ENCODE assay signal across 8 cellular contexts in genomic region chrX:154515803-154516654, GRCh38. TPM values are rescaled to one million over a fixed set of nuclear protein-coding genes. Genes with fewer than 3 reads are reported as not detected.
DNase-seq lines count a peak whose midpoint lies in the region; ATAC-seq and TF ChIP-seq lines count a peak whose summit lies in the region.

Gene FAM3A (minus strand): TSS chrX:154516232. CDS start chrX:154515772, 460 bp downstream.

- POLR2A ChIA-PET in HEK293 (lab: Yijun Ruan, JAX) = interaction anchor here (0.6 to 3.1 kb wide), 6 partner anchors 11 to 145 kb away, joined by 3 to 35 read pairs (median 3); partner anchors contain the start of genes SLC10A3 and UBL4A

- DNase-seq in GM03348 (ENCODE audit: low spot score) = peak; percentile 93
- DNase-seq in MV-4-11 (lab: John Stamatoyannopoulos, UW) = peak; percentile 79
- DNase-seq in SJSA1 (ENCODE audit: low read depth in 1 of 2, low spot score in 2 of 2) = peak; percentile 89 to 94
- DNase-seq in activated naive CD4-positive, alpha-beta T cell (lab: John Stamatoyannopoulos, UW) = peak; percentile 63 to 90 (median 78)
- DNase-seq in non-pigmented ciliary epithelial cell (ENCODE audit: low read depth) = peak; percentile 46

- WGBS in gastroesophageal sphincter (ENCODE audit: low coverage in 1 of 2), 2 donors = no CpG with 5 or more reads among the region's 72 CpGs

- ATAC-seq in gastroesophageal sphincter = peak; percentile 93

- H3K4me1 ChIP-seq in HEK293 (ENCODE audit: control insufficient read depth, insufficient read depth, low read length) (peaks cover 3% of the 10 kb centered on the region; the same call in 1 of the 2 replicates), SJSA1 (replicated peaks) (peaks cover 21% of the 10 kb centered on the region), gastroesophageal sphincter (peaks cover 5 to 35% (median 11%) of the 10 kb centered on the region in 3 donors)

- H3K4me3 ChIP-seq in HEK293 (ENCODE audit: low read depth, low read length) = peak within 1 kb of the TSS; percentile 71
- H3K4me3 ChIP-seq in SJSA1 = peak within 1 kb of the TSS; percentile 89
- peak within 1 kb of the TSS; percentile 70 to 86 for H3K4me3 ChIP-seq in gastroesophageal sphincter

- H3K27me3 ChIP-seq in SJSA1 (replicated peaks) (no peaks in the 10 kb centered on the region), gastroesophageal sphincter (no peaks in the 10 kb centered on the region)

- H3K9me3 ChIP-seq in HEK293 (ENCODE audit: control insufficient read depth, insufficient read depth, low read depth, low read length) = no peaks in the 10 kb centered on the region
- no peaks in the 10 kb centered on the region for H3K9me3 ChIP-seq in SJSA1 (replicated peaks)
- no peaks in the 10 kb centered on the region for H3K9me3 ChIP-seq in gastroesophageal sphincter

- TF ChIP-seq POLR2A in gastroesophageal sphincter (IDR thresholded peaks at IDR 0.05) = peak; percentile 90

- H3K27ac ChIP-seq in HEK293 (ENCODE audit: extremely low read depth, low read depth, low read length) (peak within 1 kb of the TSS; percentile 77), SJSA1 (peak within 1 kb of the TSS; percentile 81), gastroesophageal sphincter (peak within 1 kb of the TSS; percentile 89 to 97 (median 94))

- H3K36me3 ChIP-seq in HEK293 (ENCODE audit: control insufficient read depth in 2 of 2, insufficient read depth in 1 of 2, low read length in 2 of 2) (peaks cover 0 to 13% of the 10 kb centered on the region in 2 experiments; a peak in 2 of 3 replicates), SJSA1 (no peaks in the 10 kb centered on the region; the same call in 1 of the 2 replicates), gastroesophageal sphincter (peaks cover 0 to 9% of the 10 kb centered on the region in 2 donors)

- CTCF ChIA-PET in HEK293 (lab: Yijun Ruan, JAX) = interaction anchor here (0.5 to 0.8 kb wide), 5 partner anchors 11 to 78 kb away, joined by 3 to 5 read pairs (median 4); no protein-coding TSS in a partner anchor

- no peak for TF ChIP-seq CTCF in HEK293 (tag by site-specific recombination; IDR thresholded peaks at IDR 0.05)
- TF ChIP-seq CTCF in gastroesophageal sphincter (IDR thresholded peaks at IDR 0.05) = no peak
- no peak for TF ChIP-seq CTCF in subcutaneous adipose tissue (IDR thresholded peaks at IDR 0.05; ENCODE audit: low read depth)

- no peak for TF ChIP-seq EP300 in gastroesophageal sphincter (IDR thresholded peaks at IDR 0.05)

TF ChIP-seq in HEK293, 187 proteins besides CTCF, POLR2A, EP300 and RAD21 (continues in another document):
- TF ChIP-seq OSR2 (tag by site-specific recombination; IDR thresholded peaks at IDR 0.05) (no peak), PATZ1 (tag by site-specific recombination; IDR thresholded peaks at IDR 0.05) (peak; percentile 47), ZNF132 (tag by site-specific recombination; IDR thresholded peaks at IDR 0.05; ENCODE audit: borderline replicate concordance) (no peak), YY2 (tag by site-specific recombination; IDR thresholded peaks at IDR 0.05) (no peak), PBX3 (CRISPR knock-in tag; IDR thresholded peaks at IDR 0.05) (peak; percentile 68; the same call in 1 of the 2 replicates), ZNF174 (tag by site-specific recombination; IDR thresholded peaks at IDR 0.05) (no peak), ZNF692 (tag by site-specific recombination; IDR thresholded peaks at IDR 0.05) (no peak), ZNF660 (tag by site-specific recombination; IDR thresholded peaks at IDR 0.05) (0 out of 2 replicates have a peak, but pooled peaks have one; percentile 34), ZNF18 (tag by site-specific recombination; IDR thresholded peaks at IDR 0.05) (no peak), ZNF654 (tag by site-specific recombination; IDR thresholded peaks at IDR 0.05; ENCODE audit: low read depth) (no peak), ZBTB44 (tag by site-specific recombination; IDR thresholded peaks at IDR 0.05) (no peak), ZNF747 (tag by site-specific recombination; IDR thresholded peaks at IDR 0.05) (no peak), ZNF24 (tag by site-specific recombination; IDR thresholded peaks at IDR 0.05) (no peak), ZFP37 (tag by site-specific recombination; IDR thresholded peaks at IDR 0.05) (no peak), HOXC10 (CRISPR knock-in tag; IDR thresholded peaks at IDR 0.05) (no peak), ZNF248 (tag by site-specific recombination; IDR thresholded peaks at IDR 0.05) (no peak)

RNA-seq across cellular contexts. Expression of gene FAM3A, which starts in this region (rescaled TPM):
- 19.6 and 28.8 TPM in 2 replicates for total RNA-seq in SJSA1 (2014; rRNA removed; shearing (Covaris generic))
- total RNA-seq in gastroesophageal sphincter = 10 to 100 TPM; 36.6 to 44.4 (median 40.5) TPM
- total RNA-seq in subcutaneous adipose tissue = 10 to 100 TPM; 10.1 to 49.7 (median 38.3) TPM

Comparison
In these comparisons a context has a peak if more than half of its experiments do, and no peak if none do; other contexts are left out.
1. Peak in every context shown above with its lines: DNase-seq, ATAC-seq, H3K4me3 ChIP-seq and H3K27ac ChIP-seq.